ENCODE assay signal across 18 cellular contexts in genomic region chr4:86946868-86947493, GRCh38. TPM values are rescaled to one million over a fixed set of nuclear protein-coding genes. Genes with fewer than 3 reads are reported as not detected.
DNase-seq lines count a peak whose midpoint lies in the region; ATAC-seq and TF ChIP-seq lines count a peak whose summit lies in the region.
"Had no signal": no experiment of that assay in that cellular context is flagged by ENCODE, and none has a peak within 500 bp of the region (broad histone marks: within the 10 kb centered on the region; RNA-seq: fewer than 3 reads in every experiment).

No MANE protein-coding gene starts in this region.

- H3K27me3 Mint-ChIP-seq in activated naive CD8-positive, alpha-beta T cell treated with anti-CD3 and anti-CD28 coated beads, Interleukin-2, amount 10 ng/mL, durations not matched to agents 7 days and 5 days, result no peaks in the 10 kb centered on the region
- no peaks in the 10 kb centered on the region for H3K27me3 Mint-ChIP-seq in activated naive CD8-positive, alpha-beta T cell treated with anti-CD3 and anti-CD28 coated beads, Interleukin-2, amount 50 U/mL, for 24 hours
- no peaks in the 10 kb centered on the region for H3K27me3 Mint-ChIP-seq in activated T-helper 17 cell treated with anti-CD3 and anti-CD28 coated beads, Interleukin-2, amount 50 U/mL, for 72 hours
- H3K27me3 Mint-ChIP-seq in neural progenitor cell (ENCODE audit: insufficient read depth, low read depth), result no peaks in the 10 kb centered on the region
- H3K27me3 Mint-ChIP-seq: activated CD4-positive, alpha-beta memory T cell treated with anti-CD3 and anti-CD28 coated beads, Interleukin-2, amount 10 ng/mL, durations not matched to agents 7 days and 5 days; brain had no signal

- no peaks in the 10 kb centered on the region for H3K9me3 ChIP-seq in neural progenitor cell (ENCODE audit: low read depth)
- H3K9me3 ChIP-seq: A549, Caco-2, pancreas had no signal

- peaks cover 44% of the 10 kb centered on the region for H3K4me1 ChIP-seq in neural progenitor cell

- H3K36me3 ChIP-seq in neural progenitor cell, result no peaks in the 10 kb centered on the region
- H3K36me3 ChIP-seq: pancreas had no signal

- H3K9me3 Mint-ChIP-seq in activated naive CD8-positive, alpha-beta T cell treated with anti-CD3 and anti-CD28 coated beads, Interleukin-2, amount 10 ng/mL, durations not matched to agents 7 days and 5 days, result no peaks in the 10 kb centered on the region
- H3K9me3 Mint-ChIP-seq in activated naive CD8-positive, alpha-beta T cell treated with anti-CD3 and anti-CD28 coated beads, Interleukin-2, amount 50 U/mL, for 24 hours, result no peaks in the 10 kb centered on the region
- no peaks in the 10 kb centered on the region for H3K9me3 Mint-ChIP-seq in activated T-helper 17 cell treated with anti-CD3 and anti-CD28 coated beads, Interleukin-2, amount 50 U/mL, for 72 hours
- H3K9me3 Mint-ChIP-seq in neural progenitor cell, result no peaks in the 10 kb centered on the region
- H3K9me3 Mint-ChIP-seq: activated CD4-positive, alpha-beta memory T cell treated with anti-CD3 and anti-CD28 coated beads, Interleukin-2, amount 10 ng/mL, durations not matched to agents 7 days and 5 days; brain had no signal

- no peak for DNase-seq in activated naive CD8-positive, alpha-beta T cell treated with anti-CD3 and anti-CD28 coated beads, Interleukin-2, amount 10 ng/mL, durations not matched to agents 7 days and 5 days
- DNase-seq in activated naive CD8-positive, alpha-beta T cell treated with anti-CD3 and anti-CD28 coated beads, Interleukin-2, amount 50 U/mL, for 24 hours, result no peak
- no peak for DNase-seq in neural progenitor cell (ENCODE audit: low spot score)
- DNase-seq in NCI-H524 (lab: John Stamatoyannopoulos, UW), result no peak
- DNase-seq in NOMO-1 treated with dmso at 0.1 percent for 144 hours (lab: John Stamatoyannopoulos, UW; ENCODE audit: unreplicated experiment), result no peak
- DNase-seq: activated CD4-positive, alpha-beta memory T cell treated with anti-CD3 and anti-CD28 coated beads, Interleukin-2, amount 10 ng/mL, durations not matched to agents 7 days and 5 days; activated effector memory CD4-positive, alpha-beta T cell treated with Interleukin-2 at 50 U/mL for 16 hours; Caco-2; NCI-H1694 treated with DMSO at 0.1 percent for 48 hours; NCI-H526; pancreas; substantia nigra; T-helper 9 cell had no signal

- peak overlapping the region; percentile 18 for H3K4me3 Mint-ChIP-seq in activated naive CD8-positive, alpha-beta T cell treated with anti-CD3 and anti-CD28 coated beads, Interleukin-2, amount 10 ng/mL, durations not matched to agents 7 days and 5 days
- no peak overlapping the region for H3K4me3 Mint-ChIP-seq in activated naive CD8-positive, alpha-beta T cell treated with anti-CD3 and anti-CD28 coated beads, Interleukin-2, amount 50 U/mL, for 24 hours
- H3K4me3 Mint-ChIP-seq in activated T-helper 17 cell treated with anti-CD3 and anti-CD28 coated beads, Interleukin-2, amount 50 U/mL, for 72 hours, result no peak overlapping the region
- no peak overlapping the region for H3K4me3 Mint-ChIP-seq in neural progenitor cell
- H3K4me3 Mint-ChIP-seq: activated CD4-positive, alpha-beta memory T cell treated with anti-CD3 and anti-CD28 coated beads, Interleukin-2, amount 10 ng/mL, durations not matched to agents 7 days and 5 days; brain had no signal

- no peak overlapping the region for H3K4me3 ChIP-seq in neural progenitor cell
- H3K4me3 ChIP-seq: A549, pancreas had no signal

- no peak for TF ChIP-seq CTCF in neural progenitor cell (IDR thresholded peaks at IDR 0.05)

- peaks cover 6% of the 10 kb centered on the region for H3K36me3 Mint-ChIP-seq in activated naive CD8-positive, alpha-beta T cell treated with anti-CD3 and anti-CD28 coated beads, Interleukin-2, amount 10 ng/mL, durations not matched to agents 7 days and 5 days
- H3K36me3 Mint-ChIP-seq in activated naive CD8-positive, alpha-beta T cell treated with anti-CD3 and anti-CD28 coated beads, Interleukin-2, amount 50 U/mL, for 24 hours (ENCODE audit: low read depth), result peaks cover 5% of the 10 kb centered on the region
- peaks cover 36% of the 10 kb centered on the region for H3K36me3 Mint-ChIP-seq in activated T-helper 17 cell treated with anti-CD3 and anti-CD28 coated beads, Interleukin-2, amount 50 U/mL, for 72 hours (ENCODE audit: low read depth)
- H3K36me3 Mint-ChIP-seq in neural progenitor cell, result no peaks in the 10 kb centered on the region
- H3K36me3 Mint-ChIP-seq: brain had no signal

- ATAC-seq in activated naive CD8-positive, alpha-beta T cell treated with anti-CD3 and anti-CD28 coated beads, Interleukin-2, amount 10 ng/mL, durations not matched to agents 7 days and 5 days (ENCODE audit: low read depth), result no peak
- no peak for ATAC-seq in activated naive CD8-positive, alpha-beta T cell treated with anti-CD3 and anti-CD28 coated beads, Interleukin-2, amount 50 U/mL, for 24 hours
- ATAC-seq in HG03095 (IDR thresholded peaks at IDR 0.05; ENCODE audit: unreplicated experiment) (peak; percentile 2), HG03097 (IDR thresholded peaks at IDR 0.05; ENCODE audit: low FRiP score, unreplicated experiment) (no peak)
- ATAC-seq in activated T-helper 17 cell treated with anti-CD3 and anti-CD28 coated beads, Interleukin-2, amount 50 U/mL, for 72 hours (replicated peaks), result no peak
- ATAC-seq: A549, pancreas had no signal

- no peaks in the 10 kb centered on the region for H4K20me1 ChIP-seq in neural progenitor cell (ENCODE audit: low read depth)

- peaks cover 68% of the 10 kb centered on the region for H3K79me2 ChIP-seq in neural progenitor cell (ENCODE audit: low read depth)

- no peaks in the 10 kb centered on the region for H3K27me3 ChIP-seq in neural progenitor cell
- H3K27me3 ChIP-seq: pancreas had no signal

- H3K4me2 ChIP-seq in neural progenitor cell, result peak overlapping the region; percentile 23
- H3K4me2 ChIP-seq: A549 had no signal

- peak overlapping the region; percentile 75 for H3K27ac ChIP-seq in neural progenitor cell
- H3K27ac ChIP-seq: A549, pancreas had no signal

- POLR2A ChIA-PET in activated naive CD8-positive, alpha-beta T cell treated with anti-CD3 and anti-CD28 coated beads, Interleukin-2, amount 10 ng/mL, durations not matched to agents 7 days and 5 days (lab: Charles Lee), result no interaction called here

- H2AFZ ChIP-seq in neural progenitor cell (replicated peaks), result no peak overlapping the region

- no peak overlapping the region for H3K27ac Mint-ChIP-seq in activated naive CD8-positive, alpha-beta T cell treated with anti-CD3 and anti-CD28 coated beads, Interleukin-2, amount 10 ng/mL, durations not matched to agents 7 days and 5 days
- H3K27ac Mint-ChIP-seq in activated naive CD8-positive, alpha-beta T cell treated with anti-CD3 and anti-CD28 coated beads, Interleukin-2, amount 50 U/mL, for 24 hours, result no peak overlapping the region
- H3K27ac Mint-ChIP-seq in activated T-helper 17 cell treated with anti-CD3 and anti-CD28 coated beads, Interleukin-2, amount 50 U/mL, for 72 hours, result peak overlapping the region; percentile 5
- H3K27ac Mint-ChIP-seq in neural progenitor cell, result peak overlapping the region; percentile 24
- H3K27ac Mint-ChIP-seq: activated CD4-positive, alpha-beta memory T cell treated with anti-CD3 and anti-CD28 coated beads, Interleukin-2, amount 10 ng/mL, durations not matched to agents 7 days and 5 days had no signal

- peaks cover 19% of the 10 kb centered on the region for H3K4me1 Mint-ChIP-seq in activated naive CD8-positive, alpha-beta T cell treated with anti-CD3 and anti-CD28 coated beads, Interleukin-2, amount 10 ng/mL, durations not matched to agents 7 days and 5 days
- H3K4me1 Mint-ChIP-seq in activated naive CD8-positive, alpha-beta T cell treated with anti-CD3 and anti-CD28 coated beads, Interleukin-2, amount 50 U/mL, for 24 hours, result peaks cover 48% of the 10 kb centered on the region
- peaks cover 24% of the 10 kb centered on the region for H3K4me1 Mint-ChIP-seq in activated T-helper 17 cell treated with anti-CD3 and anti-CD28 coated beads, Interleukin-2, amount 50 U/mL, for 72 hours
- peaks cover 35% of the 10 kb centered on the region for H3K4me1 Mint-ChIP-seq in neural progenitor cell

- peaks cover 22% of the 10 kb centered on the region for H3F3A ChIP-seq in neural progenitor cell (ENCODE audit: low read depth)

- H3K9ac ChIP-seq in neural progenitor cell, result no peak overlapping the region

RNA-seq across cellular contexts. Expression of gene AFF1, which starts 12.2 kb away (rescaled TPM):
- 10 to 100 TPM; 57.1 to 62.5 TPM for total RNA-seq in activated naive CD8-positive, alpha-beta T cell treated with anti-CD3 and anti-CD28 coated beads, Interleukin-2, amount 10 ng/mL, durations not matched to agents 7 days and 5 days
- 10 to 100 TPM; 64.2 to 80.5 TPM for total RNA-seq in activated T-helper 17 cell treated with anti-CD3 and anti-CD28 coated beads, Interleukin-2, amount 50 U/mL, for 72 hours
- 25.5 and 29.0 TPM in 2 replicates for total RNA-seq in neural progenitor cell (ENCODE audit: low replicate concordance)

RNA-seq across cellular contexts. Expression of gene C4orf36, which starts 54.8 kb away (rescaled TPM):
- total RNA-seq in activated naive CD8-positive, alpha-beta T cell treated with anti-CD3 and anti-CD28 coated beads, Interleukin-2, amount 10 ng/mL, durations not matched to agents 7 days and 5 days, result under 1 TPM in 1 of 2 experiments, not detected in 1; 0.44 TPM
- total RNA-seq in activated T-helper 17 cell treated with anti-CD3 and anti-CD28 coated beads, Interleukin-2, amount 50 U/mL, for 72 hours, result not detected
- 5.7 and 8.6 TPM in 2 replicates for total RNA-seq in neural progenitor cell (ENCODE audit: low replicate concordance)
- total RNA-seq: activated CD4-positive, alpha-beta memory T cell treated with anti-CD3 and anti-CD28 coated beads, Interleukin-2, amount 10 ng/mL, durations not matched to agents 7 days and 5 days had no signal

Comparison
In these comparisons a context has a peak if more than half of its experiments do, and no peak if none do; other contexts are left out.
1. H3K27ac Mint-ChIP-seq: peak in activated T-helper 17 cell treated with anti-CD3 and anti-CD28 coated beads, Interleukin-2, amount 50 U/mL, for 72 hours (single experiment) and neural progenitor cell (single experiment); none in activated naive CD8-positive, alpha-beta T cell treated with anti-CD3 and anti-CD28 coated beads, Interleukin-2, amount 10 ng/mL, durations not matched to agents 7 days and 5 days (single experiment) and activated naive CD8-positive, alpha-beta T cell treated with anti-CD3 and anti-CD28 coated beads, Interleukin-2, amount 50 U/mL, for 24 hours (single experiment).